10 cellular contexts compared by ENCODE assay signal in the genomic region with DNA sequence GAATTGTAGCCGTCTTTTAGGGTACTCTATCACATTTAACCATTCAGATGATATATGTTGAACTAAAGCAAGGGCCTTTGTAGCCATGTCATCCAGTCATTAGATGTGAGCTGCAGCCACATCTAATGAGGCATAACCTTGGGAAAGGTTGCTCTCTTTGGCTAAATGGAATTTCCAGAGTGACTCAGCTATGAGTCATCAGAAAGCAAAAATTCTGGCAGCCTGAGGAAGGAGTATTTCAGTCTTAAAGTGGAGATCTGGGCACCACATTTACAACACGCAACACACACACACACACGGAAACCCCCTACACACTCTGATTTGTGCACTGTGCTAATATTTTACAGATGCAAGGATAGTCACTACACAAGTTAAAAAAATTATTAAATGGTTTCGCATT.
DNase-seq lines count a peak whose midpoint lies in the region; ATAC-seq and TF ChIP-seq lines count a peak whose summit lies in the region.
"Had no signal": no experiment of that assay in that cellular context is flagged by ENCODE, and none has a peak within 500 bp of the region (broad histone marks: within the 10 kb centered on the region; RNA-seq: fewer than 3 reads in every experiment).

No MANE protein-coding gene starts in this region.

- no peak overlapping the region for H3K4me3 Mint-ChIP-seq in activated T-cell treated with anti-CD3 and anti-CD28 coated beads, Interleukin-2, amount 50 U/mL, for 4 hours

- no peaks in the 10 kb centered on the region for H3K9me3 ChIP-seq in NT2/D1 (ENCODE audit: insufficient read depth, low read length)
- no peaks in the 10 kb centered on the region for H3K9me3 ChIP-seq in left ventricle myocardium inferior (replicated peaks)
- H3K9me3 ChIP-seq: Caco-2 had no signal

- H3K4me1 ChIP-seq in NT2/D1 (ENCODE audit: insufficient read depth, insufficient read length) (no peaks in the 10 kb centered on the region), left ventricle myocardium inferior (no peaks in the 10 kb centered on the region)

- H3K4me1 Mint-ChIP-seq in activated T-cell treated with anti-CD3 and anti-CD28 coated beads, Interleukin-2, amount 50 U/mL, for 4 hours (ENCODE audit: low read depth) = no peaks in the 10 kb centered on the region

- no peaks in the 10 kb centered on the region for H3K36me3 Mint-ChIP-seq in activated T-cell treated with anti-CD3 and anti-CD28 coated beads, Interleukin-2, amount 50 U/mL, for 4 hours (ENCODE audit: insufficient read depth)

- intact Hi-C loops in left ventricle myocardium inferior (cut with micrococcal nuclease) = no loop called here

- H3K27me3 ChIP-seq in NT2/D1 (ENCODE audit: insufficient read depth, insufficient read length) (peaks cover 7% of the 10 kb centered on the region), left ventricle myocardium inferior (ENCODE audit: low read depth) (no peaks in the 10 kb centered on the region)

- TF ChIP-seq CTCF in left ventricle myocardium inferior (IDR thresholded peaks at IDR 0.05; ENCODE audit: borderline replicate concordance) = no peak

- H3K4me3 ChIP-seq in NT2/D1 (ENCODE audit: insufficient read length, low read depth) (no peak overlapping the region), left ventricle myocardium inferior (no peak overlapping the region)

- H3K9me3 Mint-ChIP-seq in activated T-cell treated with anti-CD3 and anti-CD28 coated beads, Interleukin-2, amount 50 U/mL, for 4 hours = peaks cover 4% of the 10 kb centered on the region

- no peaks in the 10 kb centered on the region for H3K27me3 Mint-ChIP-seq in activated T-cell treated with anti-CD3 and anti-CD28 coated beads, Interleukin-2, amount 50 U/mL, for 4 hours (ENCODE audit: low read depth)

- DNase-seq in ELF-1 (ENCODE audit: low read depth, low spot score) (peak; percentile 8), NT2/D1 (ENCODE audit: low read depth, low spot score) (peak; percentile 8), epithelial cell of prostate (ENCODE audit: low read depth, low spot score) (peak; percentile 33), myocyte (ENCODE audit: low read depth) (peak; percentile 0), SKM-1 treated with dmso at 0.1 percent for 144 hours (lab: John Stamatoyannopoulos, UW; ENCODE audit: unreplicated experiment) (no peak), left ventricle myocardium inferior (no peak)
- DNase-seq in activated CD4-positive, alpha-beta T cell treated with anti-CD3 and anti-CD28 coated beads for 4 hours = no peak
- DNase-seq in activated T-cell treated with anti-CD3 and anti-CD28 coated beads, Interleukin-2, amount 50 U/mL, for 4 hours = no peak
- DNase-seq: Caco-2, NCI-H1105 treated with DMSO at 0.1 percent for 48 hours had no signal

- no peaks in the 10 kb centered on the region for H3K36me3 ChIP-seq in NT2/D1 (ENCODE audit: insufficient read depth, insufficient read length, low read length)
- H3K36me3 ChIP-seq in left ventricle myocardium inferior = no peaks in the 10 kb centered on the region

- ATAC-seq in activated T-cell treated with anti-CD3 and anti-CD28 coated beads, Interleukin-2, amount 50 U/mL, for 4 hours = no peak

- H3K27ac ChIP-seq in epithelial cell of prostate = no peak overlapping the region
- no peak overlapping the region for H3K27ac ChIP-seq in left ventricle myocardium inferior (replicated peaks)

- no peak overlapping the region for H3K9ac ChIP-seq in NT2/D1 (ENCODE audit: insufficient read length, low read depth)

Comparison
In these comparisons a context has a peak if more than half of its experiments do, and no peak if none do; other contexts are left out.
1. DNase-seq: peak in ELF-1 (single experiment), NT2/D1 (single experiment), epithelial cell of prostate (single experiment) and myocyte (single experiment); none in activated CD4-positive, alpha-beta T cell treated with anti-CD3 and anti-CD28 coated beads for 4 hours (0 of 2), SKM-1 treated with dmso at 0.1 percent for 144 hours (single experiment), left ventricle myocardium inferior (single experiment) and activated T-cell treated with anti-CD3 and anti-CD28 coated beads, Interleukin-2, amount 50 U/mL, for 4 hours (single experiment).